In the genomic region with DNA sequence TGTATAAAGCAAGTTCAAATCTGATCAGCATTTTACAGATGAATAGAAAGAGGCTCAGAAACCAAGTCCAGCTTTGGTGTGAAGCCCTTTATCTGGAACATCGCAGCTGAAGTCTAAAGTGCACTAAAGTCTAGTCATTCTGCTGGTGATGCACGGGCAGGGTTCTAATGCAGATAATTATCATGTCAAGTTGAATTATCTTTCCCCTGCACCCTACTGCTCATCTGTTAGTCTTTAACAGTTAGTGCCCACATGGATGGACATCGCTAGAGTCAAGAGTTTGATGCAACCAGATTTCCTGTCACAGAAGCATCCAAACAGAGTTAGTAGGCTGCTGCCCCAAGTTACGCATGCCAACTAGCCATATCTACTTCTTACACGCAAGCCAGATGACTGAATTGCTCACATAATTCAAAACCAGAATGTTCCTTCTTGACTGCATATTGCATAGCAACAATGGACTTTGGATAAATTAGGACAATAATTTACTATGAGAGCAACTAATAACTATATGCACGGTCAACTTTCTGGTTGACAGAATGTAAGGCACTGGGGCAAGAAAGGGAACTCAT, we compare ENCODE assay signal across 9 cellular contexts. TPM values are rescaled to one million over a fixed set of nuclear protein-coding genes. Genes with fewer than 3 reads are reported as not detected.
DNase-seq lines count a peak whose midpoint lies in the region; ATAC-seq and TF ChIP-seq lines count a peak whose summit lies in the region.
"Had no signal": no experiment of that assay in that cellular context is flagged by ENCODE, and none has a peak within 500 bp of the region (broad histone marks: within the 10 kb centered on the region; RNA-seq: fewer than 3 reads in every experiment).

No MANE protein-coding gene starts in this region.

- no peak overlapping the region for H3K27ac ChIP-seq in BLaER1
- H3K27ac ChIP-seq: epithelial cell of prostate had no signal

- DNase-seq in HFFc6 (no peak), natural killer cell (no peak), OCI-M2 (lab: John Stamatoyannopoulos, UW; ENCODE audit: unreplicated experiment) (no peak), NCI-H1694 (lab: John Stamatoyannopoulos, UW) (no peak)
- DNase-seq in activated naive CD8-positive, alpha-beta T cell treated with anti-CD3 and anti-CD28 coated beads, Interleukin-2, amount 50 U/mL, for 24 hours, result no peak

- no peak overlapping the region for H3K4me3 ChIP-seq in BLaER1

- H3K9me3 ChIP-seq in BLaER1, result no peaks in the 10 kb centered on the region

- H3K4me3 Mint-ChIP-seq in HFFc6 (peak overlapping the region; percentile 34; the same call in 1 of the 2 replicates), natural killer cell (peak overlapping the region; percentile 67)
- H3K4me3 Mint-ChIP-seq in activated naive CD8-positive, alpha-beta T cell treated with anti-CD3 and anti-CD28 coated beads, Interleukin-2, amount 50 U/mL, for 24 hours, result peak overlapping the region; percentile 32

- intact Hi-C loops in natural killer cell (cut with micrococcal nuclease), result loop anchor here (2.0 to 5.0 kb wide), 2 partner anchors 92 to 109 kb away; partner anchors contain the start of gene POLR1E

- no peak overlapping the region for H3K9ac ChIP-seq in BLaER1

- H3K36me3 ChIP-seq in BLaER1, result peaks cover 13% of the 10 kb centered on the region

- ATAC-seq in activated naive CD8-positive, alpha-beta T cell treated with anti-CD3 and anti-CD28 coated beads, Interleukin-2, amount 50 U/mL, for 24 hours, result no peak
- ATAC-seq in natural killer cell (no peak), HG02610 (IDR thresholded peaks at IDR 0.05; ENCODE audit: unreplicated experiment) (no peak), GM18520 (IDR thresholded peaks at IDR 0.05; ENCODE audit: unreplicated experiment) (no peak)

- H3K27me3 Mint-ChIP-seq in HFFc6 (ENCODE audit: insufficient read depth), result no peaks in the 10 kb centered on the region; the same call in 1 of the 2 replicates
- H3K27me3 Mint-ChIP-seq in activated naive CD8-positive, alpha-beta T cell treated with anti-CD3 and anti-CD28 coated beads, Interleukin-2, amount 50 U/mL, for 24 hours, result peaks cover 21% of the 10 kb centered on the region
- H3K27me3 Mint-ChIP-seq in natural killer cell (ENCODE audit: low read depth in 2 of 2), result peaks cover 12% of the 10 kb centered on the region in 2 donors

- H3K4me1 ChIP-seq in BLaER1, result peaks cover 45% of the 10 kb centered on the region

- peak overlapping the region; percentile 76 for H3K4me2 ChIP-seq in BLaER1

- TF ChIP-seq CTCF in HFFc6 (IDR thresholded peaks at IDR 0.05) (no peak), natural killer cell (IDR thresholded peaks at IDR 0.05) (no peak)

- H3K27me3 ChIP-seq in BLaER1, result no peaks in the 10 kb centered on the region

- peaks cover 43% of the 10 kb centered on the region for H3K4me1 Mint-ChIP-seq in HFFc6 (ENCODE audit: low read depth)
- H3K4me1 Mint-ChIP-seq in activated naive CD8-positive, alpha-beta T cell treated with anti-CD3 and anti-CD28 coated beads, Interleukin-2, amount 50 U/mL, for 24 hours, result peaks cover 38% of the 10 kb centered on the region
- H3K4me1 Mint-ChIP-seq in natural killer cell, result peaks cover 26 to 32% of the 10 kb centered on the region in 2 donors

- H3K27ac Mint-ChIP-seq in HFFc6, result peak overlapping the region; percentile 26; the same call in 1 of the 2 replicates
- H3K27ac Mint-ChIP-seq in activated naive CD8-positive, alpha-beta T cell treated with anti-CD3 and anti-CD28 coated beads, Interleukin-2, amount 50 U/mL, for 24 hours, result no peak overlapping the region
- peak overlapping the region in 1 of 2 donors; percentile 46 for H3K27ac Mint-ChIP-seq in natural killer cell

- H3K36me3 Mint-ChIP-seq in HFFc6 (ENCODE audit: low read depth) (peaks cover 19% of the 10 kb centered on the region), natural killer cell (no peaks in the 10 kb centered on the region)
- H3K36me3 Mint-ChIP-seq in activated naive CD8-positive, alpha-beta T cell treated with anti-CD3 and anti-CD28 coated beads, Interleukin-2, amount 50 U/mL, for 24 hours (ENCODE audit: low read depth), result peaks cover 29% of the 10 kb centered on the region

- H4K20me1 ChIP-seq in BLaER1, result peaks cover 33% of the 10 kb centered on the region

- H3K9me3 Mint-ChIP-seq in HFFc6, result no peaks in the 10 kb centered on the region; the same call in 1 of the 2 replicates
- H3K9me3 Mint-ChIP-seq in activated naive CD8-positive, alpha-beta T cell treated with anti-CD3 and anti-CD28 coated beads, Interleukin-2, amount 50 U/mL, for 24 hours, result no peaks in the 10 kb centered on the region
- no peaks in the 10 kb centered on the region for H3K9me3 Mint-ChIP-seq in natural killer cell

RNA-seq across cellular contexts. Expression of gene TOMM5, which starts 1.6 kb away (rescaled TPM):
- 100 to 1,000 TPM; 140 to 166 (median 148) TPM for total RNA-seq in HFFc6 (2021; fragmentation: NEBNext Ultra II Directional; extraction: Animal tissue kit (Norgen Biotek cat#: 25700))
- total RNA-seq in natural killer cell, result 10 to 100 TPM; 29.3 to 38.9 (median 36.7) TPM

RNA-seq across cellular contexts. Expression of gene FBXO10, which starts 17.8 kb away (rescaled TPM):
- total RNA-seq in HFFc6 (2021; fragmentation: NEBNext Ultra II Directional; extraction: Animal tissue kit (Norgen Biotek cat#: 25700)), result 1 to 10 TPM; 6.0 to 8.9 (median 7.0) TPM
- total RNA-seq in natural killer cell, result 1 to 10 TPM; 1.7 to 2.2 (median 2.1) TPM

RNA-seq across cellular contexts. Expression of gene FRMPD1, which starts 56.8 kb away (rescaled TPM):
- total RNA-seq in HFFc6 (2021; fragmentation: NEBNext Ultra II Directional; extraction: Animal tissue kit (Norgen Biotek cat#: 25700)), result not detected
- total RNA-seq in natural killer cell, result not detected
